1 cellular context compared by ENCODE assay signal in the genomic region with DNA sequence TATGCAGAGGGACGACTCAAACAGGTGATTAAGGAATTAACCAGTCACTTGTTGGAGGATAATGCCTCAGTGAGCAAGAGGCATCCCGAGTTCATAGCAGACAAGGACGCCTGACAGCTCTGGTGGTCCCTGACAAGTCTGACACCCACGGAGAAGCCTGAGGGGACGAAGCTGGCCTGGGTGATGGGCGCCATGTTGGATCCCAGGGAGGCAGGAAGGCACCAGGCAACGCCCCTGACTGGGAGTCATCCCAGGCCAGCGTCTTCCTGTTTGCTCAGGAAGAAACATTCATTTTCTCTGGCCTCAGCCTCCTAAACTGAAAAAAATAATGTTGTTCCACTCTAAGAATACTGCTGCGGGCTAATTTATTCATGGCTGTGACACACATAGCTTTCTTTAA.
TF ChIP-seq lines count a peak whose summit lies in the region.

No MANE protein-coding gene starts in this region.

TF ChIP-seq in HepG2, 621 proteins besides CTCF, POLR2A, EP300 and RAD21 (continued from another document):
- TF ChIP-seq, protein P1, sequence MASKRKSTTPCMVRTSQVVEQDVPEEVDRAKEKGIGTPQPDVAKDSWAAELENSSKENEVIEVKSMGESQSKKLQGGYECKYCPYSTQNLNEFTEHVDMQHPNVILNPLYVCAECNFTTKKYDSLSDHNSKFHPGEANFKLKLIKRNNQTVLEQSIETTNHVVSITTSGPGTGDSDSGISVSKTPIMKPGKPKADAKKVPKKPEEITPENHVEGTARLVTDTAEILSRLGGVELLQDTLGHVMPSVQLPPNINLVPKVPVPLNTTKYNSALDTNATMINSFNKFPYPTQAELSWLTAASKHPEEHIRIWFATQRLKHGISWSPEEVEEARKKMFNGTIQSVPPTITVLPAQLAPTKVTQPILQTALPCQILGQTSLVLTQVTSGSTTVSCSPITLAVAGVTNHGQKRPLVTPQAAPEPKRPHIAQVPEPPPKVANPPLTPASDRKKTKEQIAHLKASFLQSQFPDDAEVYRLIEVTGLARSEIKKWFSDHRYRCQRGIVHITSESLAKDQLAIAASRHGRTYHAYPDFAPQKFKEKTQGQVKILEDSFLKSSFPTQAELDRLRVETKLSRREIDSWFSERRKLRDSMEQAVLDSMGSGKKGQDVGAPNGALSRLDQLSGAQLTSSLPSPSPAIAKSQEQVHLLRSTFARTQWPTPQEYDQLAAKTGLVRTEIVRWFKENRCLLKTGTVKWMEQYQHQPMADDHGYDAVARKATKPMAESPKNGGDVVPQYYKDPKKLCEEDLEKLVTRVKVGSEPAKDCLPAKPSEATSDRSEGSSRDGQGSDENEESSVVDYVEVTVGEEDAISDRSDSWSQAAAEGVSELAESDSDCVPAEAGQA (IDR thresholded peaks at IDR 0.05; ENCODE audit: low read depth), result no peak
- TF ChIP-seq, protein P1 (CRISPR knock-in tag; IDR thresholded peaks at IDR 0.05; ENCODE audit: borderline replicate concordance), result no peak
- TF ChIP-seq, protein P2, sequence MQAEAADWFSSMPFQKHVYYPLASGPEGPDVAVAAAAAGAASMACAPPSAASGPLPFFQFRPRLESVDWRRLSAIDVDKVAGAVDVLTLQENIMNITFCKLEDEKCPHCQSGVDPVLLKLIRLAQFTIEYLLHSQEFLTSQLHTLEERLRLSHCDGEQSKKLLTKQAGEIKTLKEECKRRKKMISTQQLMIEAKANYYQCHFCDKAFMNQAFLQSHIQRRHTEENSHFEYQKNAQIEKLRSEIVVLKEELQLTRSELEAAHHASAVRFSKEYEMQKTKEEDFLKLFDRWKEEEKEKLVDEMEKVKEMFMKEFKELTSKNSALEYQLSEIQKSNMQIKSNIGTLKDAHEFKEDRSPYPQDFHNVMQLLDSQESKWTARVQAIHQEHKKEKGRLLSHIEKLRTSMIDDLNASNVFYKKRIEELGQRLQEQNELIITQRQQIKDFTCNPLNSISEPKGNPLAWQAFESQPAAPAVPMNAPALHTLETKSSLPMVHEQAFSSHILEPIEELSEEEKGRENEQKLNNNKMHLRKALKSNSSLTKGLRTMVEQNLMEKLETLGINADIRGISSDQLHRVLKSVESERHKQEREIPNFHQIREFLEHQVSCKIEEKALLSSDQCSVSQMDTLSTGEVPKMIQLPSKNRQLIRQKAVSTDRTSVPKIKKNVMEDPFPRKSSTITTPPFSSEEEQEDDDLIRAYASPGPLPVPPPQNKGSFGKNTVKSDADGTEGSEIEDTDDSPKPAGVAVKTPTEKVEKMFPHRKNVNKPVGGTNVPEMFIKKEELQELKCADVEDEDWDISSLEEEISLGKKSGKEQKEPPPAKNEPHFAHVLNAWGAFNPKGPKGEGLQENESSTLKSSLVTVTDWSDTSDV (CRISPR knock-in tag; IDR thresholded peaks at IDR 0.05), result no peak
- peak; percentile 77 for TF ChIP-seq YY1 (IDR thresholded peaks at IDR 0.05; ENCODE audit: insufficient read depth, insufficient replicate concordance, low read depth, low read length)
- TF ChIP-seq, protein P3, sequence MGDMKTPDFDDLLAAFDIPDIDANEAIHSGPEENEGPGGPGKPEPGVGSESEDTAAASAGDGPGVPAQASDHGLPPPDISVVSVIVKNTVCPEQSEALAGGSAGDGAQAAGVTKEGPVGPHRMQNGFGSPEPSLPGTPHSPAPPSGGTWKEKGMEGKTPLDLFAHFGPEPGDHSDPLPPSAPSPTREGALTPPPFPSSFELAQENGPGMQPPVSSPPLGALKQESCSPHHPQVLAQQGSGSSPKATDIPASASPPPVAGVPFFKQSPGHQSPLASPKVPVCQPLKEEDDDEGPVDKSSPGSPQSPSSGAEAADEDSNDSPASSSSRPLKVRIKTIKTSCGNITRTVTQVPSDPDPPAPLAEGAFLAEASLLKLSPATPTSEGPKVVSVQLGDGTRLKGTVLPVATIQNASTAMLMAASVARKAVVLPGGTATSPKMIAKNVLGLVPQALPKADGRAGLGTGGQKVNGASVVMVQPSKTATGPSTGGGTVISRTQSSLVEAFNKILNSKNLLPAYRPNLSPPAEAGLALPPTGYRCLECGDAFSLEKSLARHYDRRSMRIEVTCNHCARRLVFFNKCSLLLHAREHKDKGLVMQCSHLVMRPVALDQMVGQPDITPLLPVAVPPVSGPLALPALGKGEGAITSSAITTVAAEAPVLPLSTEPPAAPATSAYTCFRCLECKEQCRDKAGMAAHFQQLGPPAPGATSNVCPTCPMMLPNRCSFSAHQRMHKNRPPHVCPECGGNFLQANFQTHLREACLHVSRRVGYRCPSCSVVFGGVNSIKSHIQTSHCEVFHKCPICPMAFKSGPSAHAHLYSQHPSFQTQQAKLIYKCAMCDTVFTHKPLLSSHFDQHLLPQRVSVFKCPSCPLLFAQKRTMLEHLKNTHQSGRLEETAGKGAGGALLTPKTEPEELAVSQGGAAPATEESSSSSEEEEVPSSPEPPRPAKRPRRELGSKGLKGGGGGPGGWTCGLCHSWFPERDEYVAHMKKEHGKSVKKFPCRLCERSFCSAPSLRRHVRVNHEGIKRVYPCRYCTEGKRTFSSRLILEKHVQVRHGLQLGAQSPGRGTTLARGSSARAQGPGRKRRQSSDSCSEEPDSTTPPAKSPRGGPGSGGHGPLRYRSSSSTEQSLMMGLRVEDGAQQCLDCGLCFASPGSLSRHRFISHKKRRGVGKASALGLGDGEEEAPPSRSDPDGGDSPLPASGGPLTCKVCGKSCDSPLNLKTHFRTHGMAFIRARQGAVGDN (CRISPR knock-in tag; IDR thresholded peaks at IDR 0.05), result peak; percentile 19; the same call in 1 of the 2 replicates
